In genomic region chr9:126611592-126612328, GRCh38 we compare ENCODE assay signal across 7 cellular contexts. TPM values are rescaled to one million over a fixed set of nuclear protein-coding genes. Genes with fewer than 3 reads are reported as not detected.
A peak's percentile ranks its signal among the peaks of the same experiment; 100 is the strongest.
DNase-seq lines count a peak whose midpoint lies in the region; ATAC-seq, FAIRE-seq and TF ChIP-seq lines count a peak whose summit lies in the region.

No MANE protein-coding gene starts in this region.

- TF ChIP-seq CTCF in WTC11 (IDR thresholded peaks at IDR 0.05), result peak; percentile 81

- no peaks in the 10 kb centered on the region for H3K36me3 Mint-ChIP-seq in WTC11

- no peaks in the 10 kb centered on the region for H3K9me3 Mint-ChIP-seq in WTC11

- FAIRE-seq in GM12891 (lab: Jason Lieb, UNC), result peak; percentile 84

- no peak for TF ChIP-seq POLR2A in GM12891 (IDR thresholded peaks at IDR 0.05; ENCODE audit: low read depth, low read length)

- no peak overlapping the region for H3K27ac Mint-ChIP-seq in WTC11

- H3K27me3 Mint-ChIP-seq in WTC11 (ENCODE audit: low read depth), result peaks cover 94% of the 10 kb centered on the region

- in situ Hi-C loops in T47D (cut with HindIII; ENCODE audit: low pct_unique_long_range_greater_than_20kb, low sequenced_read_pairs), result no loop called here

- POLR2A ChIA-PET in WTC11 (lab: Charles Lee), result no interaction called here

- peak; percentile 91 for DNase-seq in GM12891 (ENCODE audit: insufficient read length, low spot score)
- DNase-seq in NCI-H1417 (lab: John Stamatoyannopoulos, UW), result peak; percentile 16 to 87 (median 78)
- peak; percentile 94 for DNase-seq in WTC11 (ENCODE audit: low spot score)
- DNase-seq in T47D (ENCODE audit: low read depth in 1 of 2, low spot score in 1 of 2), result peak; percentile 79 to 97
- DNase-seq in inferior parietal cortex (ENCODE audit: extremely low spot score), result peak; percentile 48
- peak; percentile 86 for DNase-seq in stimulated activated CD4-positive, alpha-beta T cell treated with anti-CD3 and anti-CD28 coated beads, Interleukin-15, amount 100 ng/mL, for 24 hours

- peak overlapping the region; percentile 58 for H3K4me3 Mint-ChIP-seq in WTC11

- peak; percentile 64 for ATAC-seq in WTC11
- ATAC-seq in HG02938 (IDR thresholded peaks at IDR 0.05; ENCODE audit: unreplicated experiment), result no peak

- CTCF ChIA-PET in WTC11 (lab: Charles Lee), result interaction anchor here (0.9 to 6.0 kb wide), 10 partner anchors 12 to 170 kb away, joined by 3 to 47 read pairs (median 9); no protein-coding TSS in a partner anchor

- peaks cover 32% of the 10 kb centered on the region for H3K4me1 Mint-ChIP-seq in WTC11

TF ChIP-seq in GM12891, 5 proteins besides CTCF, POLR2A, EP300 and RAD21:
- no peak for TF ChIP-seq POU2F2 (IDR thresholded peaks at IDR 0.05; ENCODE audit: low read depth, low read length)
- no peak for TF ChIP-seq PAX5 (IDR thresholded peaks at IDR 0.05; ENCODE audit: insufficient read depth, low read length, severe bottlenecking)
- TF ChIP-seq SPI1 (IDR thresholded peaks at IDR 0.05; ENCODE audit: low read depth, low read length), result no peak
- TF ChIP-seq POLR2AphosphoS5 (IDR thresholded peaks at IDR 0.05; ENCODE audit: low read depth, low read length), result no peak
- no peak for TF ChIP-seq TAF1 (IDR thresholded peaks at IDR 0.05; ENCODE audit: low read depth, low read length)
TF ChIP-seq in GM12891: peak in this region for 0.

TF ChIP-seq in WTC11, 78 proteins besides CTCF, POLR2A, EP300 and RAD21 (continues in another document):
- TF ChIP-seq IRF1 (CRISPR knock-in tag; IDR thresholded peaks at IDR 0.05), result no peak
- no peak for TF ChIP-seq AR (CRISPR knock-in tag; IDR thresholded peaks at IDR 0.05)
- no peak for TF ChIP-seq ZNF512 (CRISPR knock-in tag; IDR thresholded peaks at IDR 0.05; ENCODE audit: borderline replicate concordance)
- no peak for TF ChIP-seq GABPB1 (CRISPR knock-in tag; IDR thresholded peaks at IDR 0.05)
- no peak for TF ChIP-seq EMX1 (CRISPR knock-in tag; IDR thresholded peaks at IDR 0.05)
- no peak for TF ChIP-seq ZNF263 (CRISPR knock-in tag; IDR thresholded peaks at IDR 0.05; ENCODE audit: low read depth)
- TF ChIP-seq ELF4 (CRISPR knock-in tag; IDR thresholded peaks at IDR 0.05; ENCODE audit: low read depth), result no peak
- no peak for TF ChIP-seq OVOL2 (CRISPR knock-in tag; IDR thresholded peaks at IDR 0.05; ENCODE audit: borderline replicate concordance)
- TF ChIP-seq CDX4 (CRISPR knock-in tag; IDR thresholded peaks at IDR 0.05; ENCODE audit: borderline replicate concordance), result no peak
- no peak for TF ChIP-seq RORB (CRISPR knock-in tag; IDR thresholded peaks at IDR 0.05)
- TF ChIP-seq ATF1 (CRISPR knock-in tag; IDR thresholded peaks at IDR 0.05), result no peak
- no peak for TF ChIP-seq STAT6 (CRISPR knock-in tag; conservative IDR thresholded peaks at IDR 0.05; ENCODE audit: low read depth)
- TF ChIP-seq ATF3 (CRISPR knock-in tag; conservative IDR thresholded peaks at IDR 0.05), result no peak
- TF ChIP-seq ATF6 (CRISPR knock-in tag; IDR thresholded peaks at IDR 0.05), result no peak
- TF ChIP-seq ERG (CRISPR knock-in tag; IDR thresholded peaks at IDR 0.05), result no peak

RNA-seq across cellular contexts. Expression of gene LMX1B, which starts 2.0 kb away (rescaled TPM):
- polyA plus RNA-seq in GM12891 (2012; ENCODE audit: low read depth, missing spikeins), result not detected
- 4.6 to 12.4 TPM (median 5.1 TPM) in 3 replicates for total RNA-seq in WTC11 (2021)
